In the genomic region with DNA sequence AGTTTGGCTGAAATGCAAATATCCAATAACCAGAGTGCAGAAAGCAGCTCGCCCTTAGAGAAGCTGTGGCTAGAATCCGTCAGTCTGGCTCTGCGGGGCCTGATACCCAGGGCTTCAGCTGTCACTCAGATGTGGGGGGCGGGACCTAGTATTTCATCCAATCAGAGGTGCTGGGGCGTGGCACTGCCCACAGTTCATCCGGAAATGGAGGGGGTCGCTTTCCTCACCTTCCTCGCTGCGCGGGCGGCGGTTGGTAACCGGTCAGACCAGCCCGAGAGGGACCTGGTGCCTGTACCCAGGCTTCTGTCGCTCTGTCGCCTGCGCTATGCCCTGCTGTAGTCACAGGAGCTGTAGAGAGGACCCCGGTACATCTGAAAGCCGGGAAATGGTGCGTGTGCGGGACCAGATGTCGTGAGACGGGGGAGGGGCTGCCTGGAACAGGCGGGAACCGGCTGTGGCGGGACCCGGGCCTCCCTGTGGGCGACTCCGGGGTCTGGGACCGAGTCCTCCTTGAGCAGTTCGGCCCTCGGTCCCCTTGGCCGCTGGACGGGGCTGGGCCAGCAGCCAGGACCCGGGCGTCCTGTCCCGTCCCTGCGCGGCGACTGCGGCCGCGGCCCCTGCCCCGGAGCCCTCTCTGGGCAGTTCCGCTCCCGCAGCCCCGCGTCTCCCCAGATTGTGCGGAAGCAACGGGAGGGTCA, we compare ENCODE assay signal across 8 cellular contexts.
A peak's percentile ranks its signal among the peaks of the same experiment; 100 is the strongest.
DNase-seq lines count a peak whose midpoint lies in the region; FAIRE-seq and TF ChIP-seq lines count a peak whose summit lies in the region.

A gene (plus strand): TSS at position 222 of the 698 bp plus-strand sequence. CDS start 104 bp downstream, at position 326.

- H2AFZ ChIP-seq in MM.1S (ENCODE audit: low read length), result peak within 1 kb of the TSS; percentile 93

- no peaks in the 10 kb centered on the region for H3K4me1 ChIP-seq in MM.1S (ENCODE audit: low read length)

- H3K27me3 Mint-ChIP-seq in nephron progenitor cell (ENCODE audit: low read depth, poor library complexity), result peaks cover 6% of the 10 kb centered on the region
- no peaks in the 10 kb centered on the region for H3K27me3 Mint-ChIP-seq in stimulated activated naive CD8-positive, alpha-beta T cell treated with anti-CD3 and anti-CD28 coated beads, Interleukin-15, Interleukin-2, amounts not matched to agents 100 ng/mL and 50 ng/mL, for 24 hours

- no peaks in the 10 kb centered on the region for H3K27me3 ChIP-seq in MM.1S (replicated peaks; ENCODE audit: insufficient read depth, low read length)

- H4K20me1 ChIP-seq in MM.1S (ENCODE audit: insufficient read depth, low read length), result no peaks in the 10 kb centered on the region

- peak; percentile 78 for FAIRE-seq in G401.6 (lab: Jason Lieb, UNC)

- no peaks in the 10 kb centered on the region for H3K9me2 ChIP-seq in MM.1S (replicated peaks; ENCODE audit: insufficient read depth, low read length)

- peak within 1 kb of the TSS; percentile 89 for H3K9ac ChIP-seq in MM.1S (ENCODE audit: low read length)

- peak within 1 kb of the TSS; percentile 99 for H3K4me3 ChIP-seq in MM.1S (ENCODE audit: low read length)

- H3K27ac ChIP-seq in MM.1S (ENCODE audit: low read length), result peak within 1 kb of the TSS; percentile 83

- H3K36me3 ChIP-seq in MM.1S (replicated peaks; ENCODE audit: insufficient read depth, low read length), result no peaks in the 10 kb centered on the region; the same call in 1 of the 2 replicates

- DNase-seq in HCEC 1CT (peak; percentile 90), MM.1S (peak; percentile 96), SIG-M5 (lab: John Stamatoyannopoulos, UW) (peak; percentile 78), activated gamma-delta T cell (lab: John Stamatoyannopoulos, UW) (peak; percentile 59), fibroblast of the conjunctiva (ENCODE audit: low read depth) (peak; percentile 80), nephron progenitor cell (peak; percentile 94)

- H3K4me3 Mint-ChIP-seq in nephron progenitor cell, result peak within 1 kb of the TSS; percentile 99
- H3K4me3 Mint-ChIP-seq in stimulated activated naive CD8-positive, alpha-beta T cell treated with anti-CD3 and anti-CD28 coated beads, Interleukin-15, Interleukin-2, amounts not matched to agents 100 ng/mL and 50 ng/mL, for 24 hours, result peak within 1 kb of the TSS; percentile 98

- peak within 1 kb of the TSS; percentile 99 for H3K4me2 ChIP-seq in MM.1S (ENCODE audit: low read depth, low read length)

- H3K36me3 Mint-ChIP-seq in nephron progenitor cell (ENCODE audit: low read depth), result peaks cover 50% of the 10 kb centered on the region
- peaks cover 21% of the 10 kb centered on the region for H3K36me3 Mint-ChIP-seq in stimulated activated naive CD8-positive, alpha-beta T cell treated with anti-CD3 and anti-CD28 coated beads, Interleukin-15, Interleukin-2, amounts not matched to agents 100 ng/mL and 50 ng/mL, for 24 hours (ENCODE audit: low read depth)

- peaks cover 70% of the 10 kb centered on the region for H3K9me3 Mint-ChIP-seq in nephron progenitor cell
- no peaks in the 10 kb centered on the region for H3K9me3 Mint-ChIP-seq in stimulated activated naive CD8-positive, alpha-beta T cell treated with anti-CD3 and anti-CD28 coated beads, Interleukin-15, Interleukin-2, amounts not matched to agents 100 ng/mL and 50 ng/mL, for 24 hours

- H3K9me3 ChIP-seq in MM.1S (replicated peaks; ENCODE audit: insufficient read depth, low read length), result no peaks in the 10 kb centered on the region

- H3K79me2 ChIP-seq in MM.1S (ENCODE audit: low read length), result peaks cover 34% of the 10 kb centered on the region

- peaks cover 31% of the 10 kb centered on the region for H3K4me1 Mint-ChIP-seq in nephron progenitor cell
- peaks cover 50% of the 10 kb centered on the region for H3K4me1 Mint-ChIP-seq in stimulated activated naive CD8-positive, alpha-beta T cell treated with anti-CD3 and anti-CD28 coated beads, Interleukin-15, Interleukin-2, amounts not matched to agents 100 ng/mL and 50 ng/mL, for 24 hours (ENCODE audit: low read depth)

- TF ChIP-seq CTCF in MM.1S (IDR thresholded peaks at IDR 0.05; ENCODE audit: low read length) (no peak), nephron progenitor cell (IDR thresholded peaks at IDR 0.05) (no peak)

- H3F3A ChIP-seq in MM.1S (ENCODE audit: insufficient read depth, low read length), result peaks cover 6% of the 10 kb centered on the region

- H3K27ac Mint-ChIP-seq in nephron progenitor cell, result peak within 1 kb of the TSS; percentile 99
- peak within 1 kb of the TSS; percentile 99 for H3K27ac Mint-ChIP-seq in stimulated activated naive CD8-positive, alpha-beta T cell treated with anti-CD3 and anti-CD28 coated beads, Interleukin-15, Interleukin-2, amounts not matched to agents 100 ng/mL and 50 ng/mL, for 24 hours

Comparison
In these comparisons a context has a peak if more than half of its experiments do, and no peak if none do; other contexts are left out.
1. Peak in every context shown above with its lines: DNase-seq, H3K4me3 ChIP-seq and H3K27ac ChIP-seq.